In genomic region chr22:49046546-49047305, GRCh38 we compare ENCODE assay signal across 8 cellular contexts.
DNase-seq lines count a peak whose midpoint lies in the region; ATAC-seq and TF ChIP-seq lines count a peak whose summit lies in the region.

No MANE protein-coding gene starts in this region.

- H3K9me3 Mint-ChIP-seq in Calu3 (ENCODE audit: low read depth, unreplicated experiment) = peaks cover 14% of the 10 kb centered on the region

- H3K27ac Mint-ChIP-seq in Calu3 (ENCODE audit: unreplicated experiment) = no peak overlapping the region

- H3K27me3 Mint-ChIP-seq in Calu3 (ENCODE audit: unreplicated experiment) = no peaks in the 10 kb centered on the region

- CTCF ChIA-PET in Calu3 (lab: Charles Lee) = interaction anchor here (0.6 to 1.1 kb wide), 2 partner anchors 258 to 265 kb away, joined by 3 to 4 read pairs; no protein-coding TSS in a partner anchor

- ATAC-seq in HG02981 (IDR thresholded peaks at IDR 0.05; ENCODE audit: unreplicated experiment) = no peak
- no peak for ATAC-seq in HG03175 (IDR thresholded peaks at IDR 0.05; ENCODE audit: unreplicated experiment)

- no peaks in the 10 kb centered on the region for H3K36me3 ChIP-seq in MG63

- no TSS peak for BruUV-seq in Calu3 (replicated peaks; lab: Mats Ljungman, UMichigan)

- DNase-seq in Calu3 = peak; percentile 5
- peak; percentile 37 for DNase-seq in MG63
- peak; percentile 24 to 35 for DNase-seq in SW 1271 (lab: John Stamatoyannopoulos, UW)
- peak; percentile 44 for DNase-seq in globus pallidus (ENCODE audit: low spot score)
- DNase-seq in stimulated activated CD4-positive, alpha-beta T cell treated with anti-CD3 and anti-CD28 coated beads, Interleukin-1b, Interleukin-23, amount 100 ng/mL, for 48 hours = peak; percentile 35
- DNase-seq in GF-D8 (lab: John Stamatoyannopoulos, UW) = no peak

- no peaks in the 10 kb centered on the region for H3K4me1 Mint-ChIP-seq in Calu3 (ENCODE audit: low read depth, unreplicated experiment)

- intact Hi-C loops in Calu3 (cut with micrococcal nuclease; ENCODE audit: unreplicated experiment) = no loop called here

- no peaks in the 10 kb centered on the region for H3K36me3 Mint-ChIP-seq in Calu3 (ENCODE audit: insufficient read depth, unreplicated experiment)

- no peaks in the 10 kb centered on the region for H3K9me3 ChIP-seq in MG63

- H3K4me3 ChIP-seq in MG63 = no peak overlapping the region

- no peak overlapping the region for H3K4me3 Mint-ChIP-seq in Calu3 (ENCODE audit: low read depth, unreplicated experiment)

- H3K27me3 ChIP-seq in MG63 = no peaks in the 10 kb centered on the region

- no peak for TF ChIP-seq CTCF in Calu3 (IDR thresholded peaks at IDR 0.05; ENCODE audit: unreplicated experiment)
